ENCODE assay signal across 8 cellular contexts in genomic region chr11:85663080-85663729, GRCh38. TPM values are rescaled to one million over a fixed set of nuclear protein-coding genes. Genes with fewer than 3 reads are reported as not detected.
DNase-seq lines count a peak whose midpoint lies in the region; ATAC-seq and TF ChIP-seq lines count a peak whose summit lies in the region.

No MANE protein-coding gene starts in this region.

- WGBS in thyroid gland, 2 donors: 4 to 6% methylated on average over 10 of the region's 10 CpGs

- TF ChIP-seq POLR2A in HCT116 (IDR thresholded peaks at IDR 0.05; ENCODE audit: borderline replicate concordance, extremely low read depth, insufficient read depth, insufficient read length): no peak
- TF ChIP-seq POLR2A in thyroid gland (IDR thresholded peaks at IDR 0.05): no peak

- POLR2A ChIA-PET in HCT116 (lab: Charles Lee): interaction anchor here (1.4 to 2.5 kb wide), 2 partner anchors 13 to 36 kb away, joined by 4 to 9 read pairs; partner anchors contain the start of gene DLG2

- intact Hi-C loops in HCT116 (cut with micrococcal nuclease): no loop called here
- intact Hi-C loops in left lung (cut with DNase I): no loop called here
- intact Hi-C loops in thyroid gland (cut with DNase I): no loop called here

- CTCF ChIA-PET in HCT116 (lab: Charles Lee): no interaction called here

- H3K27me3 ChIP-seq in HCT116 (ENCODE audit: insufficient read depth, low read length): no peaks in the 10 kb centered on the region
- no peaks in the 10 kb centered on the region for H3K27me3 ChIP-seq in adipocyte (replicated peaks; ENCODE audit: control insufficient read depth, insufficient read depth, low read length)
- H3K27me3 ChIP-seq in left lung: no peaks in the 10 kb centered on the region
- H3K27me3 ChIP-seq in thyroid gland: no peaks in the 10 kb centered on the region

- no peak for TF ChIP-seq RAD21 in HCT116 (IDR thresholded peaks at IDR 0.05; ENCODE audit: low read depth)

- H3K36me3 ChIP-seq in HCT116 (ENCODE audit: control insufficient read depth in 1 of 2, insufficient read depth in 2 of 2, low read length in 2 of 2): peaks cover 27 to 38% of the 10 kb centered on the region in 2 experiments
- H3K36me3 ChIP-seq in adipocyte (ENCODE audit: control insufficient read depth, insufficient read depth, low read length, severe bottlenecking): peaks cover 24% of the 10 kb centered on the region
- H3K36me3 ChIP-seq in left lung: peaks cover 0 to 23% of the 10 kb centered on the region in 2 donors
- no peaks in the 10 kb centered on the region for H3K36me3 ChIP-seq in thyroid gland

- no peaks in the 10 kb centered on the region for H3K9me3 ChIP-seq in HCT116 (ENCODE audit: control insufficient read depth in 1 of 2, insufficient read depth in 1 of 2, low read depth in 1 of 2, low read length in 2 of 2)
- H3K9me3 ChIP-seq in adipocyte (ENCODE audit: control insufficient read depth, low read length): no peaks in the 10 kb centered on the region
- no peaks in the 10 kb centered on the region for H3K9me3 ChIP-seq in left lung
- no peaks in the 10 kb centered on the region for H3K9me3 ChIP-seq in thyroid gland

- H3K4me1 ChIP-seq in HCT116 (ENCODE audit: control insufficient read depth in 1 of 2, insufficient read depth in 2 of 2, low read length in 2 of 2) (peaks cover 6 to 23% of the 10 kb centered on the region in 2 experiments; a peak in 3 of 4 replicates), adipocyte (ENCODE audit: control insufficient read depth, insufficient read depth, low read length) (peaks cover 50% of the 10 kb centered on the region), left lung (peaks cover 18 to 52% of the 10 kb centered on the region in 2 donors), thyroid gland (peaks cover 19 to 22% of the 10 kb centered on the region in 2 donors)

- peaks cover 67% of the 10 kb centered on the region for H3K79me2 ChIP-seq in HCT116 (ENCODE audit: insufficient read depth, low read length)

- H3K27ac ChIP-seq in HCT116 (ENCODE audit: low read depth, low read length): peak overlapping the region; percentile 94
- H3K27ac ChIP-seq in left lung: peak overlapping the region; percentile 98 to 99
- peak overlapping the region in 2 of 3 donors; percentile 95 to 96 for H3K27ac ChIP-seq in thyroid gland

- H3K9ac ChIP-seq in HCT116 (ENCODE audit: low read length): peak overlapping the region; percentile 96
- H3K9ac ChIP-seq in adipocyte (ENCODE audit: low read length): peak overlapping the region; percentile 99

- TSS peak; percentile 45 for BruUV-seq in HCT116 (replicated peaks; lab: Mats Ljungman, UMichigan)

- H3K9me2 ChIP-seq in HCT116 (ENCODE audit: insufficient read depth): no peaks in the 10 kb centered on the region

- ATAC-seq in HCT116 (no peak), left lung (no peak), GM21825 (IDR thresholded peaks at IDR 0.05; ENCODE audit: unreplicated experiment) (no peak), HG03196 (IDR thresholded peaks at IDR 0.05; ENCODE audit: unreplicated experiment) (no peak), GM18909 (IDR thresholded peaks at IDR 0.05; ENCODE audit: poor library complexity, unreplicated experiment) (no peak)

- H4K20me1 ChIP-seq in HCT116 (ENCODE audit: insufficient read depth): peaks cover 50% of the 10 kb centered on the region; the same call in 1 of the 2 replicates

- RAD21 ChIA-PET in HCT116 (lab: Charles Lee; ENCODE audit: low non-redundant PET in 1 of 2, low total read pairs in 2 of 2, uncharacterized antibody in 2 of 2, unreplicated experiment in 2 of 2): no interaction called here

- H2AFZ ChIP-seq in HCT116 (ENCODE audit: low read depth, low read length, poor library complexity, severe bottlenecking): no peak overlapping the region

- H3K4me3 ChIP-seq in HCT116 (replicated peaks in 1 of 2; ENCODE audit: low read depth in 1 of 2, low read length in 2 of 2): peak overlapping the region; percentile 82 to 91
- H3K4me3 ChIP-seq in adipocyte (ENCODE audit: low read length): peak overlapping the region; percentile 98
- H3K4me3 ChIP-seq in left lung: peak overlapping the region; percentile 79 to 92
- H3K4me3 ChIP-seq in thyroid gland (replicated peaks in 1 of 3): peak overlapping the region; percentile 4 to 95 (median 89)

- TF ChIP-seq CTCF in HCT116 (IDR thresholded peaks at IDR 0.05 in 2 of 3, conservative IDR thresholded peaks at IDR 0.05 in 1 of 3; ENCODE audit: borderline replicate concordance in 1 of 3, insufficient read depth in 1 of 3, low read depth in 2 of 3, low read length in 2 of 3) (no peak), left lung (IDR thresholded peaks at IDR 0.05) (no peak), thyroid gland (IDR thresholded peaks at IDR 0.05) (no peak)

- DNase-seq in AG08395 (ENCODE audit: low spot score) (peak; percentile 10), HCT116 (ENCODE audit: low read depth, low spot score) (no peak), adipocyte (ENCODE audit: low read depth) (peak; percentile 35), left lung (no peak), thyroid gland (no peak)

- H3K4me2 ChIP-seq in HCT116 (ENCODE audit: low read length): peak overlapping the region; percentile 88

TF ChIP-seq in HCT116, 20 proteins besides CTCF, POLR2A, EP300 and RAD21 (continues in another document):
- no peak for TF ChIP-seq ELF1 (IDR thresholded peaks at IDR 0.05; ENCODE audit: borderline replicate concordance, low read depth)
- TF ChIP-seq, protein P1, sequence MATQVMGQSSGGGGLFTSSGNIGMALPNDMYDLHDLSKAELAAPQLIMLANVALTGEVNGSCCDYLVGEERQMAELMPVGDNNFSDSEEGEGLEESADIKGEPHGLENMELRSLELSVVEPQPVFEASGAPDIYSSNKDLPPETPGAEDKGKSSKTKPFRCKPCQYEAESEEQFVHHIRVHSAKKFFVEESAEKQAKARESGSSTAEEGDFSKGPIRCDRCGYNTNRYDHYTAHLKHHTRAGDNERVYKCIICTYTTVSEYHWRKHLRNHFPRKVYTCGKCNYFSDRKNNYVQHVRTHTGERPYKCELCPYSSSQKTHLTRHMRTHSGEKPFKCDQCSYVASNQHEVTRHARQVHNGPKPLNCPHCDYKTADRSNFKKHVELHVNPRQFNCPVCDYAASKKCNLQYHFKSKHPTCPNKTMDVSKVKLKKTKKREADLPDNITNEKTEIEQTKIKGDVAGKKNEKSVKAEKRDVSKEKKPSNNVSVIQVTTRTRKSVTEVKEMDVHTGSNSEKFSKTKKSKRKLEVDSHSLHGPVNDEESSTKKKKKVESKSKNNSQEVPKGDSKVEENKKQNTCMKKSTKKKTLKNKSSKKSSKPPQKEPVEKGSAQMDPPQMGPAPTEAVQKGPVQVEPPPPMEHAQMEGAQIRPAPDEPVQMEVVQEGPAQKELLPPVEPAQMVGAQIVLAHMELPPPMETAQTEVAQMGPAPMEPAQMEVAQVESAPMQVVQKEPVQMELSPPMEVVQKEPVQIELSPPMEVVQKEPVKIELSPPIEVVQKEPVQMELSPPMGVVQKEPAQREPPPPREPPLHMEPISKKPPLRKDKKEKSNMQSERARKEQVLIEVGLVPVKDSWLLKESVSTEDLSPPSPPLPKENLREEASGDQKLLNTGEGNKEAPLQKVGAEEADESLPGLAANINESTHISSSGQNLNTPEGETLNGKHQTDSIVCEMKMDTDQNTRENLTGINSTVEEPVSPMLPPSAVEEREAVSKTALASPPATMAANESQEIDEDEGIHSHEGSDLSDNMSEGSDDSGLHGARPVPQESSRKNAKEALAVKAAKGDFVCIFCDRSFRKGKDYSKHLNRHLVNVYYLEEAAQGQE (IDR thresholded peaks at IDR 0.05; ENCODE audit: low read depth): no peak
- no peak for TF ChIP-seq TCF7L2 (IDR thresholded peaks at IDR 0.05; ENCODE audit: borderline replicate concordance, extremely low read depth, insufficient read depth, insufficient read length)
- no peak for TF ChIP-seq SP1 (IDR thresholded peaks at IDR 0.05; ENCODE audit: low read depth)
- TF ChIP-seq EZH2phosphoT487 (IDR thresholded peaks at IDR 0.05; ENCODE audit: borderline replicate concordance): no peak
- TF ChIP-seq JUND (IDR thresholded peaks at IDR 0.05): no peak
- no peak for TF ChIP-seq CBX3 (IDR thresholded peaks at IDR 0.05; ENCODE audit: low read depth)
- no peak for TF ChIP-seq POLR2AphosphoS5 (IDR thresholded peaks at IDR 0.05; ENCODE audit: low read depth, low read length)
- TF ChIP-seq SIN3A (IDR thresholded peaks at IDR 0.05; ENCODE audit: low read depth): no peak
- TF ChIP-seq ZFX (IDR thresholded peaks at IDR 0.05): no peak
- no peak for TF ChIP-seq YY1 (IDR thresholded peaks at IDR 0.05; ENCODE audit: extremely low read depth, insufficient replicate concordance, low read depth, low read length)
- TF ChIP-seq CEBPB (IDR thresholded peaks at IDR 0.05; ENCODE audit: low read depth): no peak
- TF ChIP-seq MAX (IDR thresholded peaks at IDR 0.05): no peak
- no peak for TF ChIP-seq ZNF274 (IDR thresholded peaks at IDR 0.05; ENCODE audit: low read depth, low read length)
- no peak for TF ChIP-seq EGR1 (IDR thresholded peaks at IDR 0.05; ENCODE audit: low read depth)
- TF ChIP-seq ATF3 (IDR thresholded peaks at IDR 0.05): no peak
- no peak for TF ChIP-seq SRF (IDR thresholded peaks at IDR 0.05; ENCODE audit: low read depth)

RNA-seq across cellular contexts. Expression of gene CREBZF, which starts 1.7 kb away (rescaled TPM):
- total RNA-seq in HCT116 (2021; ENCODE audit: unreplicated experiment) (40.2 TPM), left lung (10 to 100 TPM; 30.2 to 35.6 TPM), thyroid gland (100 to 1,000 TPM in 2 of 4 donors, 10 to 100 TPM in 2; 72.9 to 125 (median 106) TPM)
- polyA plus RNA-seq in HCT116 (2012): 19.2 and 20.6 TPM in 2 replicates

RNA-seq across cellular contexts. Expression of gene TMEM126A, which starts 15.4 kb away (rescaled TPM):
- 24.1 TPM for total RNA-seq in HCT116 (2021; ENCODE audit: unreplicated experiment)
- polyA plus RNA-seq in HCT116 (2012): 16.9 and 20.0 TPM in 2 replicates
- total RNA-seq in left lung: 10 to 100 TPM; 30.2 to 32.6 TPM
- 10 to 100 TPM; 24.1 to 31.7 (median 27.1) TPM for total RNA-seq in thyroid gland

RNA-seq across cellular contexts. Expression of gene CCDC89, which starts 22.8 kb away (rescaled TPM):
- 0.22 TPM for total RNA-seq in HCT116 (2021; ENCODE audit: unreplicated experiment)
- polyA plus RNA-seq in HCT116 (2012): 0.05 TPM in 1 of 2 replicates, not detected in the other
- 1 to 10 TPM; 1.5 to 2.5 TPM for total RNA-seq in left lung
- 1 to 10 TPM in 1 of 4 donors, under 1 TPM in 2, not detected in 1; 0.33 to 2.2 (median 0.40) TPM for total RNA-seq in thyroid gland

RNA-seq across cellular contexts. Expression of gene TMEM126B, which starts 34.8 kb away (rescaled TPM):
- 49.0 TPM for total RNA-seq in HCT116 (2021; ENCODE audit: unreplicated experiment)
- polyA plus RNA-seq in HCT116 (2012): 16.2 and 24.2 TPM in 2 replicates
- total RNA-seq in left lung: 10 to 100 TPM; 50.8 to 61.3 TPM
- total RNA-seq in thyroid gland: 10 to 100 TPM; 45.6 to 65.7 (median 62.0) TPM

RNA-seq across cellular contexts. Expression of gene DLG2, which starts 36.1 kb away (rescaled TPM):
- total RNA-seq in HCT116 (2021; ENCODE audit: unreplicated experiment): 2.4 TPM
- 0.39 and 0.47 TPM in 2 replicates for polyA plus RNA-seq in HCT116 (2012)
- total RNA-seq in left lung: 10 to 100 TPM in 1 of 2 donors, 1 to 10 TPM in 1; 4.5 to 15.0 TPM
- total RNA-seq in thyroid gland: 10 to 100 TPM; 29.4 to 79.4 (median 42.4) TPM

Comparison
In these comparisons a context has a peak if more than half of its experiments do, and no peak if none do; other contexts are left out.
1. DNase-seq: peak in AG08395 (single experiment) and adipocyte (single experiment); none in HCT116 (single experiment), left lung (0 of 2) and thyroid gland (0 of 2).
2. Peak in every context shown above with its lines, with median percentiles within 50 percentile points of each other: H3K27ac ChIP-seq and H3K4me3 ChIP-seq.